ENCODE assay signal across 9 cellular contexts in the genomic region with DNA sequence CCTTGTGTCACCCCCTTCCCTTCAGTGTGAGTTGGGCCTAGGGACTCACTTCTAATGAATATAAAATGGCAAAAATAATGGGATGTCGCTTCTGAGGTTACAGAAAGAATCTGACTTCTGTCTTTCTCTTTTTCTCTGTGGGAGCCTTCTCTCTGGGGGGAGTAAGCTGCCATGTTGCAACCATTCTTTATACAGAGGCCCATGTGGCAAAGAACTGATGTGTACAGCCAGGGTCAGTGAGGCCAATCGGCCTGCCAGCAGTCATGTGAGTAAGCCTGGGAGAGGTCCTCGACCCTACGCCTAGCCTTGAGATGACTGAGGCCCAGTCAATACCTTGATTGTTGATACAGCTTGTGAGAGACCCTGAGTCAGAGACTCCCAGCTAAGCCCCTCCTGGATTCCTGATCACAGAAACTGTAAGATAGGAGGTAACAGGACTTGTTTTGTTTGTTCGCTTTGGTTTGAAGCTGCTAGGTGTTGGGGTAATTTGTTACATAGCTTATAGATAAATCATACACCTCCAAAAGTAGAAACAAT. TPM values are rescaled to one million over a fixed set of nuclear protein-coding genes. Genes with fewer than 3 reads are reported as not detected.
DNase-seq lines count a peak whose midpoint lies in the region; ATAC-seq and TF ChIP-seq lines count a peak whose summit lies in the region.
"Had no signal": no experiment of that assay in that cellular context is flagged by ENCODE, and none has a peak within 500 bp of the region (broad histone marks: within the 10 kb centered on the region; RNA-seq: fewer than 3 reads in every experiment).

No MANE protein-coding gene starts in this region.

- H3K4me3 ChIP-seq in MM.1S (ENCODE audit: low read length) = 0 out of 2 replicates have a peak overlapping the region, but pooled peaks have one; percentile 72
- peak overlapping the region; percentile 75 for H3K4me3 ChIP-seq in choroid plexus epithelial cell (ENCODE audit: low read depth, low read length)
- H3K4me3 ChIP-seq in spleen = peak overlapping the region in 2 of 8 donors; percentile 68 to 78

- DNase-seq in CD4-positive, alpha-beta T cell = no peak
- DNase-seq in MM.1S (no peak), choroid plexus epithelial cell (ENCODE audit: low read depth) (peak; percentile 60), occipital lobe (lab: John Stamatoyannopoulos, UW) (no peak), spleen (no peak), HuH-7 (ENCODE audit: low spot score) (no peak)
- no peak for DNase-seq in naive thymus-derived CD8-positive, alpha-beta T cell
- DNase-seq: left colon had no signal

- H3K4me1 ChIP-seq in MM.1S (ENCODE audit: low read length) = peaks cover 10% of the 10 kb centered on the region; the same call in 1 of the 2 replicates
- H3K4me1 ChIP-seq in spleen = peaks cover 6 to 37% (median 21%) of the 10 kb centered on the region in 6 donors

- H3K36me3 ChIP-seq in MM.1S (replicated peaks; ENCODE audit: insufficient read depth, low read length) (no peaks in the 10 kb centered on the region), spleen (no peaks in the 10 kb centered on the region)

- POLR2A ChIA-PET in CD4-positive, alpha-beta T cell (lab: Charles Lee) = interaction anchor here (0.9 to 3.1 kb wide), 2 partner anchors 13 to 228 kb away, joined by 4 to 11 read pairs; no protein-coding TSS in a partner anchor
- POLR2A ChIA-PET in naive thymus-derived CD8-positive, alpha-beta T cell (lab: Charles Lee) = no interaction called here

- CTCF ChIA-PET in CD4-positive, alpha-beta T cell (lab: Charles Lee) = interaction anchor here (1.2 to 2.6 kb wide), 2 partner anchors 8 to 13 kb away, joined by 3 to 12 read pairs; no protein-coding TSS in a partner anchor

- H3K27me3 Mint-ChIP-seq in CD4-positive, alpha-beta T cell = no peaks in the 10 kb centered on the region
- H3K27me3 Mint-ChIP-seq in naive thymus-derived CD8-positive, alpha-beta T cell = no peaks in the 10 kb centered on the region

- no peak overlapping the region for H3K9ac ChIP-seq in MM.1S (ENCODE audit: low read length)

- peak overlapping the region; percentile 83 for H3K27ac Mint-ChIP-seq in CD4-positive, alpha-beta T cell
- H3K27ac Mint-ChIP-seq in naive thymus-derived CD8-positive, alpha-beta T cell = peak overlapping the region in 7 of 10 donors; percentile 10 to 92 (median 67)

- TF ChIP-seq POLR2A in spleen (IDR thresholded peaks at IDR 0.05) = no peak

- H3K36me3 Mint-ChIP-seq in CD4-positive, alpha-beta T cell (ENCODE audit: low read depth) = peaks cover 5% of the 10 kb centered on the region
- no peaks in the 10 kb centered on the region for H3K36me3 Mint-ChIP-seq in naive thymus-derived CD8-positive, alpha-beta T cell

- WGBS in spleen, 5 donors = 78 to 91% (median 86%) methylated on average over 5 of the region's 5 CpGs

- H3K4me2 ChIP-seq in MM.1S (ENCODE audit: low read depth, low read length) = peak overlapping the region; percentile 59; the same call in 1 of the 2 replicates

- peaks cover 9% of the 10 kb centered on the region; the same call in 1 of the 2 replicates for H3F3A ChIP-seq in MM.1S (ENCODE audit: insufficient read depth, low read length)

- no peaks in the 10 kb centered on the region for H3K9me2 ChIP-seq in MM.1S (replicated peaks; ENCODE audit: insufficient read depth, low read length)

- H3K4me1 Mint-ChIP-seq in CD4-positive, alpha-beta T cell (ENCODE audit: low read depth) = peaks cover 38% of the 10 kb centered on the region
- H3K4me1 Mint-ChIP-seq in naive thymus-derived CD8-positive, alpha-beta T cell = peaks cover 15 to 44% (median 34%) of the 10 kb centered on the region in 4 donors

- H3K9me3 Mint-ChIP-seq in CD4-positive, alpha-beta T cell = no peaks in the 10 kb centered on the region
- no peaks in the 10 kb centered on the region for H3K9me3 Mint-ChIP-seq in naive thymus-derived CD8-positive, alpha-beta T cell

- H3K27me3 ChIP-seq in CD4-positive, alpha-beta T cell (ENCODE audit: control insufficient read depth, insufficient read depth, low read length) = no peaks in the 10 kb centered on the region
- H3K27me3 ChIP-seq in MM.1S (replicated peaks; ENCODE audit: insufficient read depth, low read length) = no peaks in the 10 kb centered on the region
- H3K27me3 ChIP-seq in spleen (replicated peaks in 1 of 7) = no peaks in the 10 kb centered on the region

- no peak overlapping the region for H2AFZ ChIP-seq in MM.1S (ENCODE audit: low read length)

- H3K79me2 ChIP-seq in MM.1S (ENCODE audit: low read length) = peaks cover 36% of the 10 kb centered on the region

- H3K27ac ChIP-seq in CD4-positive, alpha-beta T cell (ENCODE audit: low read depth, low read length) = no peak overlapping the region
- H3K27ac ChIP-seq in MM.1S (ENCODE audit: low read length) (no peak overlapping the region), spleen (no peak overlapping the region)

- no peaks in the 10 kb centered on the region for H3K9me3 ChIP-seq in CD4-positive, alpha-beta T cell (ENCODE audit: control insufficient read depth, low read length)
- no peaks in the 10 kb centered on the region for H3K9me3 ChIP-seq in MM.1S (replicated peaks; ENCODE audit: insufficient read depth, low read length)
- H3K9me3 ChIP-seq in spleen = no peaks in the 10 kb centered on the region

- ATAC-seq in CD4-positive, alpha-beta T cell (ENCODE audit: poor library complexity) = no peak
- ATAC-seq in naive thymus-derived CD8-positive, alpha-beta T cell = no peak
- ATAC-seq in HG02763 (IDR thresholded peaks at IDR 0.05; ENCODE audit: unreplicated experiment) = no peak
- ATAC-seq: left colon had no signal

- no peak for TF ChIP-seq CTCF in CD4-positive, alpha-beta T cell (IDR thresholded peaks at IDR 0.05)
- TF ChIP-seq CTCF in MM.1S (IDR thresholded peaks at IDR 0.05; ENCODE audit: low read length) (no peak), choroid plexus epithelial cell (conservative IDR thresholded peaks at IDR 0.05; ENCODE audit: low read depth, low read length) (no peak), spleen (IDR thresholded peaks at IDR 0.05 in 8 of 11, conservative IDR thresholded peaks at IDR 0.05 in 3 of 11) (no peak)

- H3K4me3 Mint-ChIP-seq in CD4-positive, alpha-beta T cell = peak overlapping the region; percentile 92
- peak overlapping the region; percentile 89 to 98 (median 92) for H3K4me3 Mint-ChIP-seq in naive thymus-derived CD8-positive, alpha-beta T cell

- no peaks in the 10 kb centered on the region for H4K20me1 ChIP-seq in MM.1S (ENCODE audit: insufficient read depth, low read length)

- intact Hi-C loops in CD4-positive, alpha-beta T cell (cut with DNase I, micrococcal nuclease) = loop anchor here (5.0 to 10.0 kb wide), 3 partner anchors 225 to 605 kb away; partner anchors contain the start of gene OR2A14 (in 1 of the 2)
- intact Hi-C loops in spleen (cut with DNase I; ENCODE audit: low total_unique reads) = no loop called here

RNA-seq across cellular contexts. Expression of gene TCAF1, which starts 1.7 kb away (rescaled TPM):
- 1 to 10 TPM; 7.7 to 8.6 TPM for total RNA-seq in CD4-positive, alpha-beta T cell
- total RNA-seq in naive thymus-derived CD8-positive, alpha-beta T cell = 10 to 100 TPM; 16.9 to 19.2 TPM
- 10 to 100 TPM in 2 of 3 donors, 1 to 10 TPM in 1; 8.9 to 15.2 (median 12.8) TPM for polyA plus RNA-seq in naive thymus-derived CD8-positive, alpha-beta T cell
- total RNA-seq in occipital lobe (178 TPM), spleen (10 to 100 TPM; 22.7 to 39.6 (median 30.8) TPM)
- 1 to 10 TPM; 3.8 to 5.9 (median 4.6) TPM for polyA plus RNA-seq in spleen

RNA-seq across cellular contexts. Expression of gene OR2F2, which starts 34.7 kb away (rescaled TPM):
- not detected for total RNA-seq in CD4-positive, alpha-beta T cell
- not detected for total RNA-seq in naive thymus-derived CD8-positive, alpha-beta T cell
- polyA plus RNA-seq in naive thymus-derived CD8-positive, alpha-beta T cell = not detected
- total RNA-seq in occipital lobe (not detected), spleen (not detected)
- polyA plus RNA-seq in spleen = not detected
- total RNA-seq: left colon had no signal

RNA-seq across cellular contexts. Expression of gene OR2F1, which starts 54.3 kb away (rescaled TPM):
- total RNA-seq in CD4-positive, alpha-beta T cell = not detected
- not detected for total RNA-seq in naive thymus-derived CD8-positive, alpha-beta T cell
- polyA plus RNA-seq in naive thymus-derived CD8-positive, alpha-beta T cell = not detected
- total RNA-seq in occipital lobe (not detected), spleen (not detected)
- not detected for polyA plus RNA-seq in spleen
- total RNA-seq: left colon had no signal
